24 cellular contexts compared by ENCODE assay signal in genomic region chr6:24089741-24090140, GRCh38.
"Had no signal": no experiment of that assay in that cellular context is flagged by ENCODE, and none has a peak within 500 bp of the region (broad histone marks: within the 10 kb centered on the region; RNA-seq: fewer than 3 reads in every experiment).

No MANE protein-coding gene starts in this region.

- DNase-seq: activated CD4-positive, alpha-beta memory T cell treated with anti-CD3 and anti-CD28 coated beads for 36 hours; activated CD4-positive, alpha-beta T cell treated with anti-CD3 and anti-CD28 coated beads for 36 hours; activated CD4-positive, alpha-beta T cell treated with anti-CD3 and anti-CD28 coated beads, Interleukin-2, amount 10 ng/mL, durations not matched to agents 24 days and 14 days; activated CD4-positive, CD25-positive, alpha-beta regulatory T cell; activated CD4-positive, CD25-positive, alpha-beta regulatory T cell treated with anti-CD3 and anti-CD28 coated beads, Interleukin-2, amount 50 U/mL, for 72 hours; activated CD8-positive, alpha-beta memory T cell treated with anti-CD3 and anti-CD28 coated beads, Interleukin-2, amount 10 ng/mL, durations not matched to agents 7 days and 5 days; activated CD8-positive, alpha-beta memory T cell treated with anti-CD3 and anti-CD28 coated beads, Interleukin-2, amount 50 U/mL, for 4 hours; activated CD8-positive, alpha-beta T cell treated with anti-CD3 and anti-CD28 coated beads, Interleukin-2, amount 10 ng/mL, durations not matched to agents 7 days and 5 days; activated gamma-delta T cell; activated naive CD4-positive, alpha-beta T cell; activated naive CD4-positive, alpha-beta T cell treated with anti-CD3 and anti-CD28 coated beads, Interleukin-2, amount 10 ng/mL, durations not matched to agents 7 days and 5 days; activated naive CD8-positive, alpha-beta T cell treated with anti-CD3 and anti-CD28 coated beads, Interleukin-2, amount 10 ng/mL, durations not matched to agents 7 days and 5 days; activated T-cell treated with anti-CD3 and anti-CD28 coated beads, Interleukin-2, amount 50 U/mL, for 1 hour; activated T-cell treated with anti-CD3 and anti-CD28 coated beads, Interleukin-2, amount 50 U/mL, for 48 hours; central memory CD4-positive, alpha-beta T cell; cerebellar nuclear complex; colonic mucosa; effector CD8-positive, alpha-beta T cell; foreskin fibroblast; glutamatergic neuron; heart right ventricle; T-helper 2 cell had no signal

- ATAC-seq: activated CD4-positive, alpha-beta T cell treated with anti-CD3 and anti-CD28 coated beads for 36 hours; activated CD8-positive, alpha-beta memory T cell treated with anti-CD3 and anti-CD28 coated beads, Interleukin-2, amount 10 ng/mL, durations not matched to agents 7 days and 5 days; activated CD8-positive, alpha-beta T cell treated with anti-CD3 and anti-CD28 coated beads, Interleukin-2, amount 10 ng/mL, durations not matched to agents 7 days and 5 days; activated naive CD4-positive, alpha-beta T cell treated with anti-CD3 and anti-CD28 coated beads, Interleukin-2, amount 50 U/mL, for 72 hours; esophagus mucosa; heart right ventricle had no signal
